In the genomic region with DNA sequence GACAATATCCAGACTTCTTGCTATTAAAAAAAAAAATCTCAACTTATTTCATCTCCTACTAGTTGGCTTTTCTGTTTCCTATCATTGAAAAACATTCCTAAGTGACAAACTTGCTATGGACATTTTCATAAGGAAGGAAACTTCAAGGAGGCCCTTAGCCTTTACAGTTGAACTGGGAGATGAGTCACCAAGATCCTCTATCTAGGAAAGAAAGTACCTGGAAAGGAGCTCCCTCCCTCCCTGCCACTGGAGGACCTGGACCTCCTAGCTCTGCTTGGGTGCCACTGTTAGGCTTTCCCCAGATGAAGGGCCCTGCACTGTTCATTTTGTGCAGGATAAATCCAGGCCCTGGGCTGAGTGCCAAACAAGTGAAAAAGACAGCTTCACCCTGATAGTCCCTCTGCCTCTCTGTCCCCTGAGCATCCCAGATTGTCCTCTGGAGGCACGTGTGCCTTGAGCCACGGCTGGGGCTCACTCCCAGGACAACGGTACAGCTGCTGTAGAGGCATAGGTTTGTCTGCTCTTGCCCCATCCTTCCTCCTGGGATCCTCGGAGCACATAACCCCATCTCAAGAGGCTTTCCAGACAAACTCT, we compare ENCODE assay signal across 30 cellular contexts. TPM values are rescaled to one million over a fixed set of nuclear protein-coding genes. Genes with fewer than 3 reads are reported as not detected.
A peak's percentile ranks its signal among the peaks of the same experiment; 100 is the strongest.
DNase-seq lines count a peak whose midpoint lies in the region; ATAC-seq, FAIRE-seq and TF ChIP-seq lines count a peak whose summit lies in the region.
"Had no signal": no experiment of that assay in that cellular context is flagged by ENCODE, and none has a peak within 500 bp of the region (broad histone marks: within the 10 kb centered on the region; RNA-seq: fewer than 3 reads in every experiment).

No MANE protein-coding gene starts in this region.

- no peak overlapping the region for H3K27ac ChIP-seq in neural progenitor cell
- H3K27ac ChIP-seq: left lung, RWPE1, skin epidermis, thoracic aorta, uterus had no signal

- H3K9ac ChIP-seq in neural progenitor cell, result no peak overlapping the region

- H3K36me3 Mint-ChIP-seq in neural progenitor cell, result no peaks in the 10 kb centered on the region
- no peaks in the 10 kb centered on the region for H3K36me3 Mint-ChIP-seq in T-helper 2 cell treated with Interferon-gamma antibody and Interleukin-4, amounts not matched to agents 5 μg/mL and 100 μg/mL, for 36 hours (ENCODE audit: low read depth)
- H3K36me3 Mint-ChIP-seq: activated naive CD8-positive, alpha-beta T cell treated with anti-CD3 and anti-CD28 coated beads, Interleukin-2, amount 10 ng/mL, durations not matched to agents 7 days and 5 days; CD14-positive monocyte; immature natural killer cell; mesothelial cell of epicardium; naive B cell had no signal

- H3K9me3 ChIP-seq in neural progenitor cell (ENCODE audit: low read depth), result no peaks in the 10 kb centered on the region
- H3K9me3 ChIP-seq: left lung, thoracic aorta, uterus had no signal

- FAIRE-seq in H54 (lab: Jason Lieb, UNC), result no peak
- FAIRE-seq in bronchial epithelial cell (lab: Jason Lieb, UNC), result no peak

- H3K27me3 ChIP-seq in bronchial epithelial cell (ENCODE audit: control insufficient read depth, insufficient read depth, low read length) (no peaks in the 10 kb centered on the region), neural progenitor cell (no peaks in the 10 kb centered on the region)
- H3K27me3 ChIP-seq: left lung, uterus had no signal

- no peaks in the 10 kb centered on the region for H3K9me3 Mint-ChIP-seq in neural progenitor cell
- no peaks in the 10 kb centered on the region for H3K9me3 Mint-ChIP-seq in T-helper 2 cell treated with Interferon-gamma antibody and Interleukin-4, amounts not matched to agents 5 μg/mL and 100 μg/mL, for 36 hours
- H3K9me3 Mint-ChIP-seq: activated naive CD8-positive, alpha-beta T cell treated with anti-CD3 and anti-CD28 coated beads, Interleukin-2, amount 10 ng/mL, durations not matched to agents 7 days and 5 days; central memory CD8-positive, alpha-beta T cell; dendritic cell treated with granulocyte-macrophage colony-stimulating factor and Interleukin-4, amounts not matched to agents 40 ng/mL and 50 ng/mL, for 4 days; immature natural killer cell; mesothelial cell of epicardium; naive B cell; stimulated activated naive CD8-positive, alpha-beta T cell treated with anti-CD3 and anti-CD28 coated beads, Interleukin-15, Interleukin-2, amounts not matched to agents 100 ng/mL and 50 ng/mL, for 24 hours had no signal

- no peak for TF ChIP-seq CTCF in bronchial epithelial cell (IDR thresholded peaks at IDR 0.05; ENCODE audit: insufficient read depth, low read length, severe bottlenecking)
- TF ChIP-seq CTCF in neural progenitor cell (IDR thresholded peaks at IDR 0.05), result no peak

- no peak overlapping the region for H3K4me3 Mint-ChIP-seq in neural progenitor cell
- H3K4me3 Mint-ChIP-seq in T-helper 2 cell treated with Interferon-gamma antibody and Interleukin-4, amounts not matched to agents 5 μg/mL and 100 μg/mL, for 36 hours, result no peak overlapping the region
- H3K4me3 Mint-ChIP-seq: activated naive CD8-positive, alpha-beta T cell treated with anti-CD3 and anti-CD28 coated beads, Interleukin-2, amount 10 ng/mL, durations not matched to agents 7 days and 5 days; CD14-positive monocyte; central memory CD8-positive, alpha-beta T cell; dendritic cell treated with granulocyte-macrophage colony-stimulating factor and Interleukin-4, amounts not matched to agents 40 ng/mL and 50 ng/mL, for 4 days; immature natural killer cell; mesothelial cell of epicardium; naive B cell; stimulated activated naive CD8-positive, alpha-beta T cell treated with anti-CD3 and anti-CD28 coated beads, Interleukin-15, Interleukin-2, amounts not matched to agents 100 ng/mL and 50 ng/mL, for 24 hours had no signal

- peak overlapping the region; percentile 19 for H3K4me2 ChIP-seq in neural progenitor cell

- no peaks in the 10 kb centered on the region for H4K20me1 ChIP-seq in neural progenitor cell (ENCODE audit: low read depth)

- DNase-seq in H54 (ENCODE audit: insufficient read length, low spot score), result peak; percentile 22
- DNase-seq in NCI-H2171 (lab: John Stamatoyannopoulos, UW), result peak; percentile 10
- peak; percentile 17 for DNase-seq in bronchial epithelial cell (ENCODE audit: low read depth)
- peak; percentile 18 for DNase-seq in neural progenitor cell (ENCODE audit: low spot score)
- no peak for DNase-seq in T-helper 2 cell treated with Interferon-gamma antibody and Interleukin-4, amounts not matched to agents 5 μg/mL and 100 μg/mL, for 36 hours (ENCODE audit: low spot score)
- DNase-seq: activated CD4-positive, alpha-beta T cell treated with anti-CD3 and anti-CD28 coated beads for 4 hours; activated effector memory CD4-positive, alpha-beta T cell treated with anti-CD3 and anti-CD28 coated beads, Interleukin-2, amount 50 U/mL, for 16 hours; activated naive CD8-positive, alpha-beta T cell treated with anti-CD3 and anti-CD28 coated beads, Interleukin-2, amount 10 ng/mL, durations not matched to agents 7 days and 5 days; Calu3; hypothalamus; immature natural killer cell; KBM-7; left lung; MM.1S; naive B cell; NCI-H1417 treated with DMSO at 0.1 percent for 48 hours; NCI-H2081; NCI-H510A treated with DMSO at 0.1 percent for 48 hours; T-helper 2 cell; uterus had no signal

- H3K27me3 Mint-ChIP-seq in neural progenitor cell (ENCODE audit: insufficient read depth, low read depth), result peaks cover 7% of the 10 kb centered on the region
- peaks cover 4% of the 10 kb centered on the region for H3K27me3 Mint-ChIP-seq in T-helper 2 cell treated with Interferon-gamma antibody and Interleukin-4, amounts not matched to agents 5 μg/mL and 100 μg/mL, for 36 hours (ENCODE audit: low read depth)

- H3K36me3 ChIP-seq in bronchial epithelial cell (ENCODE audit: control insufficient read depth, insufficient read depth, low read length), result no peaks in the 10 kb centered on the region
- no peaks in the 10 kb centered on the region for H3K36me3 ChIP-seq in neural progenitor cell
- H3K36me3 ChIP-seq: left lung, thoracic aorta, uterus had no signal

- H3K4me3 ChIP-seq in bronchial epithelial cell (ENCODE audit: low read depth, low read length) (no peak overlapping the region), neural progenitor cell (no peak overlapping the region)
- H3K4me3 ChIP-seq: left lung, skin epidermis, thoracic aorta, uterus had no signal

- TF ChIP-seq POLR2A in H54 (IDR thresholded peaks at IDR 0.05; ENCODE audit: low read depth, low read length), result no peak

- H3K79me2 ChIP-seq in neural progenitor cell (ENCODE audit: low read depth), result no peaks in the 10 kb centered on the region

- H3K4me1 Mint-ChIP-seq in neural progenitor cell, result peaks cover 13% of the 10 kb centered on the region
- no peaks in the 10 kb centered on the region for H3K4me1 Mint-ChIP-seq in T-helper 2 cell treated with Interferon-gamma antibody and Interleukin-4, amounts not matched to agents 5 μg/mL and 100 μg/mL, for 36 hours (ENCODE audit: low read depth)
- H3K4me1 Mint-ChIP-seq: activated naive CD8-positive, alpha-beta T cell treated with anti-CD3 and anti-CD28 coated beads, Interleukin-2, amount 10 ng/mL, durations not matched to agents 7 days and 5 days; central memory CD8-positive, alpha-beta T cell; immature natural killer cell; naive B cell had no signal

- ATAC-seq in HG02642 (IDR thresholded peaks at IDR 0.05; ENCODE audit: poor library complexity, unreplicated experiment), result no peak
- no peak for ATAC-seq in GM19455 (IDR thresholded peaks at IDR 0.05; ENCODE audit: unreplicated experiment)
- ATAC-seq: left lung had no signal

- H2AFZ ChIP-seq in neural progenitor cell (replicated peaks), result peak overlapping the region; percentile 51

- no peak overlapping the region for H3K27ac Mint-ChIP-seq in neural progenitor cell
- no peak overlapping the region for H3K27ac Mint-ChIP-seq in T-helper 2 cell treated with Interferon-gamma antibody and Interleukin-4, amounts not matched to agents 5 μg/mL and 100 μg/mL, for 36 hours
- H3K27ac Mint-ChIP-seq: activated naive CD8-positive, alpha-beta T cell treated with anti-CD3 and anti-CD28 coated beads, Interleukin-2, amount 10 ng/mL, durations not matched to agents 7 days and 5 days; CD14-positive monocyte; dendritic cell treated with granulocyte-macrophage colony-stimulating factor and Interleukin-4, amounts not matched to agents 40 ng/mL and 50 ng/mL, for 4 days; immature natural killer cell; mesothelial cell of epicardium; naive B cell; stimulated activated naive CD8-positive, alpha-beta T cell treated with anti-CD3 and anti-CD28 coated beads, Interleukin-15, Interleukin-2, amounts not matched to agents 100 ng/mL and 50 ng/mL, for 24 hours had no signal

- peaks cover 38% of the 10 kb centered on the region for H3K4me1 ChIP-seq in neural progenitor cell
- H3K4me1 ChIP-seq: left lung, uterus had no signal

- H3F3A ChIP-seq in neural progenitor cell (ENCODE audit: low read depth), result peaks cover 16% of the 10 kb centered on the region

RNA-seq across cellular contexts. Expression of a gene that starts 40.2 kb away (rescaled TPM):
- total RNA-seq in bronchial epithelial cell (3.2 and 8.8 TPM in 2 replicates), neural progenitor cell (ENCODE audit: low replicate concordance) (27.8 and 28.6 TPM in 2 replicates)
